14 cellular contexts compared by ENCODE assay signal in the genomic region with DNA sequence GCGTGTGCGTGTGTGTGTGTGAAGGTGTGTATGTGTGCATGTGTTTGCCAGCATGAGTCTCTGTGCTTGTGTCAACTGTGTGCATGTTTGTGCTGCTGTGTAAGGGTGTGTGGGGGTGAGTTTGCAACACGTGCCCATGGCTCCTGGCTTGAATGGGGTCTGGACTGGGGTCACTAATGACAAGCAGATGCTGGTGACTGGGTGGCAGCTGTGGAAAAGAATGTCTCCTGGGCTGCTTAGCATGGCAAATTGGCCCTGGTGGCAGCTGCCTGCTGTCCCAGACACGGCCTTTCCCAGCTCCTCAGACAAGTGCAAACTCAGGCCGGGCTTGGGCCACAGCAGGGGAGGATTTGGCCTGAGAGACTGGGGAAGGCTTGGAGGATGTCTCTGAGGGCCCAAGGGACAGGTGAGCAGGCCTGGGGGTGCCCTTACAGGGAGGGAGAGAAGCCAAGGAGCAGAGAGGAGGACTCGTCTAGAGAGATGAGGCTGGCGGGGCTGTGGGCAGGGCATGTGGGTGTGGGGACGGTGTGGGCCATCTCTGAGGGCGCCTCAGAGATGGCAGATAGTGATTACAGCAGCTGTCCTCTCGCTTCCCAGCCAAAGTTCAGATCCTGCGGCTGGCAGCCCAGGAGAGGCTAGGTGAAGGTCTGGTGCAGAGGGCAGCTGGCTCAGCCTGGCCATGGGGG. TPM values are rescaled to one million over a fixed set of nuclear protein-coding genes. Genes with fewer than 3 reads are reported as not detected.
A peak's percentile ranks its signal among the peaks of the same experiment; 100 is the strongest.
DNase-seq lines count a peak whose midpoint lies in the region; ATAC-seq, FAIRE-seq and TF ChIP-seq lines count a peak whose summit lies in the region.
"Had no signal": no experiment of that assay in that cellular context is flagged by ENCODE, and none has a peak within 500 bp of the region (broad histone marks: within the 10 kb centered on the region; RNA-seq: fewer than 3 reads in every experiment).

No MANE protein-coding gene starts in this region.

- ATAC-seq in body of pancreas (no peak), left lung (no peak), HG02973 (IDR thresholded peaks at IDR 0.05; ENCODE audit: unreplicated experiment) (no peak)
- no peak for ATAC-seq in activated CD8-positive, alpha-beta T cell treated with anti-CD3 and anti-CD28 coated beads for 36 hours

- H3K9me3 ChIP-seq in body of pancreas (no peaks in the 10 kb centered on the region), left lung (no peaks in the 10 kb centered on the region), ovary (no peaks in the 10 kb centered on the region)

- H3K4me1 ChIP-seq in body of pancreas (peaks cover 92% of the 10 kb centered on the region), left lung (peaks cover 18 to 48% of the 10 kb centered on the region in 2 donors), ovary (ENCODE audit: insufficient read depth) (peaks cover 4% of the 10 kb centered on the region)

- WGBS in body of pancreas, 2 donors, result 34 to 39% methylated on average over 8 to 11 of the region's 11 CpGs
- WGBS in ovary, 3 donors, result 78 to 88% (median 87%) methylated on average over 11 of the region's 11 CpGs

- peak overlapping the region; percentile 52 to 75 (median 72) for H3K27ac ChIP-seq in body of pancreas
- H3K27ac ChIP-seq in left lung, result peak overlapping the region; percentile 72 to 74
- peak overlapping the region in 16 of 21 experiments; percentile 2 to 82 (median 58) for H3K27ac ChIP-seq in skin epidermis
- no peak overlapping the region for H3K27ac ChIP-seq in ovary

- CTCF ChIA-PET in activated CD8-positive, alpha-beta T cell treated with anti-CD3 and anti-CD28 coated beads for 36 hours (lab: Charles Lee), result interaction anchor here (1.7 kb wide), 1 partner anchor 26 kb away, joined by 7 read pairs; no protein-coding TSS in a partner anchor

- 0 out of 2 replicates have a peak, but pooled peaks have one; percentile 18 for TF ChIP-seq POLR2A in H54 (IDR thresholded peaks at IDR 0.05; ENCODE audit: low read depth, low read length)
- TF ChIP-seq POLR2A in body of pancreas (IDR thresholded peaks at IDR 0.05), result no peak
- TF ChIP-seq POLR2A in ovary (IDR thresholded peaks at IDR 0.05), result no peak

- H3K4me1 Mint-ChIP-seq in activated CD8-positive, alpha-beta T cell treated with anti-CD3 and anti-CD28 coated beads for 36 hours (ENCODE audit: low read depth), result no peaks in the 10 kb centered on the region

- no peak overlapping the region for H3K4me3 Mint-ChIP-seq in activated CD8-positive, alpha-beta T cell treated with anti-CD3 and anti-CD28 coated beads for 36 hours
- H3K4me3 Mint-ChIP-seq: activated CD4-positive, alpha-beta memory T cell treated with anti-CD3 and anti-CD28 coated beads, Interleukin-2, amount 10 ng/mL, durations not matched to agents 7 days and 5 days; memory B cell had no signal

- TF ChIP-seq CTCF in body of pancreas (IDR thresholded peaks at IDR 0.05) (peak in 1 of 7 experiments; percentile 8), left lung (IDR thresholded peaks at IDR 0.05) (no peak), ovary (IDR thresholded peaks at IDR 0.05) (no peak)
- TF ChIP-seq CTCF in activated CD8-positive, alpha-beta T cell treated with anti-CD3 and anti-CD28 coated beads for 36 hours (IDR thresholded peaks at IDR 0.05), result no peak

- no peak for FAIRE-seq in H54 (lab: Jason Lieb, UNC)

- H3K36me3 ChIP-seq in body of pancreas (replicated peaks in 1 of 2; ENCODE audit: insufficient read depth in 1 of 2, low read depth in 2 of 2) (no peaks in the 10 kb centered on the region), left lung (no peaks in the 10 kb centered on the region), ovary (no peaks in the 10 kb centered on the region)

- H3K27me3 Mint-ChIP-seq in activated CD8-positive, alpha-beta T cell treated with anti-CD3 and anti-CD28 coated beads for 36 hours, result no peaks in the 10 kb centered on the region

- H3K27me3 ChIP-seq in body of pancreas (no peaks in the 10 kb centered on the region), left lung (no peaks in the 10 kb centered on the region), ovary (no peaks in the 10 kb centered on the region)

- H3K27ac Mint-ChIP-seq in activated CD8-positive, alpha-beta T cell treated with anti-CD3 and anti-CD28 coated beads for 36 hours, result no peak overlapping the region
- H3K27ac Mint-ChIP-seq: activated CD4-positive, alpha-beta memory T cell treated with anti-CD3 and anti-CD28 coated beads, Interleukin-2, amount 10 ng/mL, durations not matched to agents 7 days and 5 days; memory B cell had no signal

- H3K36me3 Mint-ChIP-seq in activated CD8-positive, alpha-beta T cell treated with anti-CD3 and anti-CD28 coated beads for 36 hours (ENCODE audit: low read depth), result no peaks in the 10 kb centered on the region
- H3K36me3 Mint-ChIP-seq: memory B cell had no signal

- DNase-seq in H54 (ENCODE audit: insufficient read length, low spot score) (no peak), body of pancreas (peak; percentile 39 to 68 (median 51)), left lung (peak in 1 of 2 donors; percentile 68), kidney glomerular epithelial cell (lab: John Stamatoyannopoulos, UW) (no peak), ovary (no peak)
- no peak for DNase-seq in activated CD8-positive, alpha-beta T cell treated with anti-CD3 and anti-CD28 coated beads for 36 hours
- DNase-seq: activated CD4-positive, alpha-beta memory T cell treated with anti-CD3 and anti-CD28 coated beads, Interleukin-2, amount 10 ng/mL, durations not matched to agents 7 days and 5 days; foreskin melanocyte; NCI-H187 treated with DMSO at 0.1 percent for 48 hours; NK-92 treated with Interleukin-12 subunit alpha and Interleukin-12 subunit beta, amount 100 ng/mL, for 24 hours; T-helper 1 cell had no signal

- no peaks in the 10 kb centered on the region for H3K9me3 Mint-ChIP-seq in activated CD8-positive, alpha-beta T cell treated with anti-CD3 and anti-CD28 coated beads for 36 hours
- H3K9me3 Mint-ChIP-seq: activated CD4-positive, alpha-beta memory T cell treated with anti-CD3 and anti-CD28 coated beads, Interleukin-2, amount 10 ng/mL, durations not matched to agents 7 days and 5 days; memory B cell had no signal

- intact Hi-C loops in body of pancreas (cut with DNase I), result no loop called here
- intact Hi-C loops in left lung (cut with DNase I), result no loop called here
- intact Hi-C loops in ovary (cut with DNase I), result loop anchor here in 1 of 4 donors (10.0 kb wide), 1 partner anchor 98 kb away; no protein-coding TSS in a partner anchor
- intact Hi-C loops in activated CD8-positive, alpha-beta T cell treated with anti-CD3 and anti-CD28 coated beads for 36 hours (cut with micrococcal nuclease), result no loop called here

- POLR2A ChIA-PET in activated CD8-positive, alpha-beta T cell treated with anti-CD3 and anti-CD28 coated beads for 36 hours (lab: Charles Lee), result no interaction called here

- H3K4me3 ChIP-seq in body of pancreas (peak overlapping the region in 1 of 2 donors; percentile 38), left lung (peak overlapping the region; percentile 50 to 53), skin epidermis (peak overlapping the region; percentile 19 to 38 (median 34)), ovary (no peak overlapping the region)

- TF ChIP-seq EP300 in ovary (IDR thresholded peaks at IDR 0.05), result no peak

RNA-seq across cellular contexts. Expression of gene AQP1, which starts 1.5 kb away (rescaled TPM):
- total RNA-seq in body of pancreas (100 to 1,000 TPM; 197 to 204 TPM), left lung (1,000 to 10,000 TPM in 1 of 2 donors, 100 to 1,000 TPM in 1; 567 to 1,008 TPM), ovary (100 to 1,000 TPM in 1 of 7 donors, 10 to 100 TPM in 6; 10.2 to 114 (median 47.0) TPM)
- polyA plus RNA-seq in ovary, result 100 to 1,000 TPM in 1 of 2 donors, 10 to 100 TPM in 1; 91.0 to 151 TPM
- under 1 TPM; 0.22 to 0.27 TPM for total RNA-seq in activated CD8-positive, alpha-beta T cell treated with anti-CD3 and anti-CD28 coated beads for 36 hours

RNA-seq across cellular contexts. Expression of gene GHRHR, which starts 50.6 kb away (rescaled TPM):
- total RNA-seq in body of pancreas (not detected), left lung (not detected), ovary (not detected)
- not detected for polyA plus RNA-seq in ovary
- not detected for total RNA-seq in activated CD8-positive, alpha-beta T cell treated with anti-CD3 and anti-CD28 coated beads for 36 hours
- total RNA-seq: activated CD4-positive, alpha-beta memory T cell treated with anti-CD3 and anti-CD28 coated beads, Interleukin-2, amount 10 ng/mL, durations not matched to agents 7 days and 5 days had no signal

Comparison
In these comparisons a context has a peak if more than half of its experiments do, and no peak if none do; other contexts are left out.
1. DNase-seq: peak in body of pancreas (4 of 4); none in H54 (single experiment), kidney glomerular epithelial cell (single experiment), ovary (0 of 5) and activated CD8-positive, alpha-beta T cell treated with anti-CD3 and anti-CD28 coated beads for 36 hours (single experiment).
2. H3K27ac ChIP-seq: peak in body of pancreas (4 of 4), left lung (2 of 2) and skin epidermis (16 of 21); none in ovary (0 of 2).
3. RNA of gene AQP1, which starts 1.5 kb away (total RNA-seq): 567 to 1,008 TPM in left lung, 197 to 204 TPM in body of pancreas and 10.2 to 114 TPM in ovary; 0.22 to 0.27 TPM in activated CD8-positive, alpha-beta T cell treated with anti-CD3 and anti-CD28 coated beads for 36 hours; every median in the first group is over 4 times any median in the second.